26 cellular contexts compared by ENCODE assay signal in the genomic region with DNA sequence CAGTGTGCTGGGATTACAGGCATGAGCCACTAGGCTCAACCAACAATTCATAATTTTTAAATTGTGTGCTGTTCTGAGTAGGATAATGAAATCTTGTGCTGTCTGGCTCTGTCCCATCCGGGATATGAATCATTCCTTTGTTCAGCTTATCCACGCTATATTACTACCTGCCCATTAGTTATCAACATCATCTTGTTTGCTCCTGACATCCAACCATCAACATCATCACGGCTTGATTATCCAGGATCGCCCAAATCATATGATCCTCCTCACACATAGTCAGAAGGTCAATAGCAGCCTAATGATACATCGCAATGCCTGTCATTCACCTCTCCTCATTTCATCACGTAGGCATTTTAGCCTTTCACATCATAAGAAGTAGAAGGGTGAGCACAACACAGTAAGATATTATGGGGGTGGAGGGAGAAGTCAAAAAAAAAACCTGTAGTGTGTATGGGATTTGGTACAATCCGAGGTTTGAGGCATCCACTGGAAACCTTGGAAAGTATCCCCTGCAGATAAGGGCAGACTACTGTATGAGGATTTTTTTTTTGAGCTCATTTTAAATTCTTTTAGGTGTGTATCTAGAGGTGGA.
DNase-seq lines count a peak whose midpoint lies in the region; ATAC-seq and TF ChIP-seq lines count a peak whose summit lies in the region.
"Had no signal": no experiment of that assay in that cellular context is flagged by ENCODE, and none has a peak within 500 bp of the region (broad histone marks: within the 10 kb centered on the region; RNA-seq: fewer than 3 reads in every experiment).

No MANE protein-coding gene starts in this region.

- intact Hi-C loops in PC-9 (cut with micrococcal nuclease; ENCODE audit: unreplicated experiment), result no loop called here

- CTCF ChIA-PET in PC-9 (lab: Charles Lee), result interaction anchor here (0.7 kb wide), 1 partner anchor 96 kb away, joined by 3 read pairs; no protein-coding TSS in a partner anchor

- no peaks in the 10 kb centered on the region for H3K36me3 ChIP-seq in PC-9 (ENCODE audit: low read depth)
- H3K36me3 ChIP-seq: left ventricle myocardium inferior, neutrophil, sigmoid colon had no signal

- no peaks in the 10 kb centered on the region for H3K79me2 ChIP-seq in PC-9 (ENCODE audit: low read depth)

- H2AFZ ChIP-seq in PC-9, result no peak overlapping the region
- H2AFZ ChIP-seq: GM23248 had no signal

- H3K27me3 ChIP-seq in PC-9 (ENCODE audit: insufficient read depth, low read depth), result no peaks in the 10 kb centered on the region
- H3K27me3 ChIP-seq: sigmoid colon had no signal

- TF ChIP-seq CTCF in PC-9 (conservative IDR thresholded peaks at IDR 0.05) (no peak), cardiac fibroblast (IDR thresholded peaks at IDR 0.05; ENCODE audit: low read depth, low read length) (no peak)

- no peaks in the 10 kb centered on the region for H4K20me1 ChIP-seq in PC-9 (ENCODE audit: insufficient read depth)

- no peak for ATAC-seq in HG03280 (IDR thresholded peaks at IDR 0.05; ENCODE audit: unreplicated experiment)
- ATAC-seq: activated CD4-positive, CD25-positive, alpha-beta regulatory T cell treated with anti-CD3 and anti-CD28 coated beads, Interleukin-2, amount 50 U/mL, for 24 hours; activated naive CD4-positive, alpha-beta T cell treated with anti-CD3 and anti-CD28 coated beads, Interleukin-2, amount 50 U/mL, for 72 hours; activated T-helper 17 cell treated with anti-CD3 and anti-CD28 coated beads, Interleukin-2, amount 50 U/mL, for 72 hours; HepG2; psoas muscle; stimulated activated effector memory CD8-positive, alpha-beta T cell treated with anti-CD3 and anti-CD28 coated beads, Interleukin-12 subunit alpha, Interleukin-12 subunit beta, amount 100 ng/mL, for 72 hours had no signal

- peak overlapping the region; percentile 58 for H3K27ac ChIP-seq in PC-9
- H3K27ac ChIP-seq: GM23248, HL-60, left ventricle myocardium inferior, neutrophil, psoas muscle, sigmoid colon had no signal

- no peaks in the 10 kb centered on the region for H3K9me2 ChIP-seq in PC-9 (ENCODE audit: insufficient read depth)

- H3K4me3 ChIP-seq in PC-9, result no peak overlapping the region
- no peak overlapping the region for H3K4me3 ChIP-seq in cardiac fibroblast (replicated peaks in 1 of 2; ENCODE audit: low read depth in 2 of 2, low read length in 2 of 2)
- H3K4me3 ChIP-seq: GM23248, left ventricle myocardium inferior, psoas muscle, sigmoid colon had no signal

- H3K4me2 ChIP-seq in PC-9, result no peak overlapping the region

- peaks cover 36% of the 10 kb centered on the region for H3F3A ChIP-seq in PC-9 (ENCODE audit: insufficient read depth, low read depth)

- BruUV-seq in PC-9 (replicated peaks; lab: Mats Ljungman, UMichigan), result no TSS peak

- H3K9me3 ChIP-seq in PC-9 (ENCODE audit: insufficient read depth, low read depth), result no peaks in the 10 kb centered on the region
- H3K9me3 ChIP-seq: neutrophil, sigmoid colon had no signal

- POLR2A ChIA-PET in PC-9 (lab: Charles Lee; ENCODE audit: unreplicated experiment), result interaction anchor here (0.5 kb wide), 1 partner anchor 84 kb away, joined by 4 read pairs; no protein-coding TSS in a partner anchor

- DNase-seq in HPDE6-E6E7 (ENCODE audit: extremely low spot score) (peak; percentile 64), PC-9 (peak; percentile 10 to 84), cardiac fibroblast (ENCODE audit: low read depth in 2 of 2) (peak; percentile 22 to 71), lung microvascular endothelial cell (ENCODE audit: low read depth in 2 of 2) (peak; percentile 55 to 68), nucleus accumbens (lab: John Stamatoyannopoulos, UW) (no peak), CD1c-positive myeloid dendritic cell (ENCODE audit: extremely low spot score) (no peak)
- DNase-seq: activated CD4-positive, alpha-beta memory T cell treated with anti-CD3 and anti-CD28 coated beads for 36 hours; C1 segment of cervical spinal cord; Calu3; DMS79 treated with DMSO at 0.1 percent for 48 hours; GM23248; left ventricle myocardium inferior; NCI-H1105; NCI-H2029; psoas muscle; sigmoid colon; stimulated activated CD4-positive, alpha-beta T cell treated with anti-CD3 and anti-CD28 coated beads, Interleukin-4, amount 100 ng/mL, for 24 hours; substantia nigra had no signal

- peaks cover 20% of the 10 kb centered on the region for H3K4me1 ChIP-seq in PC-9 (replicated peaks; ENCODE audit: insufficient read depth)
- H3K4me1 ChIP-seq: left ventricle myocardium inferior, sigmoid colon had no signal

Comparison
In these comparisons a context has a peak if more than half of its experiments do, and no peak if none do; other contexts are left out.
1. DNase-seq: peak in HPDE6-E6E7 (single experiment), PC-9 (2 of 2), cardiac fibroblast (2 of 2) and lung microvascular endothelial cell (2 of 2); none in nucleus accumbens (0 of 56) and CD1c-positive myeloid dendritic cell (single experiment).